ENCODE assay signal across 7 cellular contexts in the genomic region with DNA sequence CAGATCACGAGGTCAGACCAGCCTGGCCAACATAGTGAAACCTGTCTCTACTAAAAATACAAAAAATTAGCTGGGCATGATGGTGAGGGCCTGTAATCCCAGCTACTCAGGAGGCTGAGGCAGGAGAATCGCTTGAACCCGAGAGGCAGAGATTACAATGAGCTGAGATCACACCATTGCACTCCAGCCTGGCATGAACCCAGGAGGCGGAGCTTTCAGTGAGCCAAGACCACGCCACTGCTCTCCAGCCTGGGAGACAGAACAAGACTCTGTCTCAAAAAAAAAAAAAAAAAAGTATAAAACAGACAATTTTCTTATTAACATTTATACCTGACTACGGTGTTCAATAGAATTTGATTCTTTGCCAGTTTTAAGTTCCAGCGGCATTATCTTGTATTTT. TPM values are rescaled to one million over a fixed set of nuclear protein-coding genes. Genes with fewer than 3 reads are reported as not detected.
A peak's percentile ranks its signal among the peaks of the same experiment; 100 is the strongest.
DNase-seq lines count a peak whose midpoint lies in the region; ATAC-seq, FAIRE-seq and TF ChIP-seq lines count a peak whose summit lies in the region.
"Not testable (repeated sequence)": the region's sequence is repeated elsewhere in the genome, so short reads cannot be mapped to it uniquely, and the experiment has no call there.

No MANE protein-coding gene starts in this region.

- H3K4me1 ChIP-seq in right cardiac atrium (ENCODE audit: control insufficient read depth, insufficient read depth, low read length); ovary (ENCODE audit: insufficient read depth): not testable (repeated sequence)

- FAIRE-seq in RCC 7860 (lab: Jason Lieb, UNC) = not testable (repeated sequence)

- CTCF ChIA-PET in MCF 10A (lab: Yijun Ruan, JAX) = interaction anchor here (0.7 kb wide), 1 partner anchor 9 kb away, joined by 3 read pairs; no protein-coding TSS in a partner anchor

- not testable (repeated sequence) for H3K27me3 Mint-ChIP-seq in MCF 10A (ENCODE audit: insufficient read depth, unreplicated experiment)

- ATAC-seq in right cardiac atrium = not testable (repeated sequence)

- not testable (repeated sequence) for H3K9me3 ChIP-seq in right cardiac atrium (ENCODE audit: control insufficient read depth, low read length); ovary

- not testable (repeated sequence) for TF ChIP-seq CTCF in MCF 10A (IDR thresholded peaks at IDR 0.05; ENCODE audit: unreplicated experiment); fibroblast of the aortic adventitia (IDR thresholded peaks at IDR 0.05; ENCODE audit: insufficient read depth, low read length); ovary (IDR thresholded peaks at IDR 0.05)

- POLR2A ChIA-PET in MCF 10A (lab: Yijun Ruan, JAX) = not testable (repeated sequence)

- not testable (repeated sequence) for BruUV-seq in MCF 10A (replicated peaks; lab: Mats Ljungman, UMichigan)

- not testable (repeated sequence) for TF ChIP-seq EP300 in ovary (IDR thresholded peaks at IDR 0.05)

- H3K9me3 Mint-ChIP-seq in MCF 10A (ENCODE audit: unreplicated experiment) = not testable (repeated sequence)

- H3K36me3 Mint-ChIP-seq in MCF 10A (ENCODE audit: insufficient read depth, unreplicated experiment) = peaks cover 17% of the 10 kb centered on the region

- TF ChIP-seq POLR2A in ovary (IDR thresholded peaks at IDR 0.05) = not testable (repeated sequence)

- not testable (repeated sequence) for H3K27ac ChIP-seq in right cardiac atrium (ENCODE audit: low read length); ovary

- not testable (repeated sequence) for H3K4me3 Mint-ChIP-seq in MCF 10A (ENCODE audit: unreplicated experiment)

- H3K4me3 ChIP-seq in fibroblast of the aortic adventitia (ENCODE audit: low read depth, low read length); right cardiac atrium (ENCODE audit: low read length); ovary: not testable (repeated sequence)

- not testable (repeated sequence) for H3K27me3 ChIP-seq in right cardiac atrium (ENCODE audit: control insufficient read depth, insufficient read depth); ovary

- not testable (repeated sequence) for H3K36me3 ChIP-seq in ovary

- H3K27ac Mint-ChIP-seq in MCF 10A (ENCODE audit: low read depth, unreplicated experiment) = not testable (repeated sequence)

- DNase-seq in DMS53 (lab: John Stamatoyannopoulos, UW) (peak; percentile 24), HUDEP-2 (lab: John Stamatoyannopoulos, UW; ENCODE audit: unreplicated experiment in 76 of 76) (peak in 40 of 76 experiments; percentile 1 to 47 (median 17)), RCC 7860 (ENCODE audit: low spot score) (peak; percentile 39), MCF 10A (ENCODE audit: unreplicated experiment) (peak; percentile 66), fibroblast of the aortic adventitia (ENCODE audit: low read depth) (peak; percentile 45), right cardiac atrium (peak; percentile 63 to 84 (median 75)), ovary (peak in 3 of 5 donors; percentile 23 to 45 (median 35))

- WGBS in right cardiac atrium = 53% methylated on average over 7 of the region's 7 CpGs
- 60 to 72% (median 71%) methylated on average over 7 of the region's 7 CpGs for WGBS in ovary, 3 donors

- intact Hi-C loops in MCF 10A (cut with micrococcal nuclease); right cardiac atrium (cut with DNase I); ovary (cut with DNase I): not testable (repeated sequence)

- not testable (repeated sequence) for H3K4me1 Mint-ChIP-seq in MCF 10A (ENCODE audit: insufficient read depth, unreplicated experiment)

RNA-seq across cellular contexts. Expression of gene DNA2, which starts 22.1 kb away (rescaled TPM):
- total RNA-seq in MCF 10A (2022) = 2.6 and 6.9 TPM in 2 replicates
- total RNA-seq in fibroblast of the aortic adventitia (ENCODE audit: low replicate concordance) = 10.0 and 15.2 TPM in 2 replicates
- total RNA-seq in right cardiac atrium = 1 to 10 TPM; 1.8 to 3.8 (median 2.5) TPM
- 0.97 TPM for polyA plus RNA-seq in right cardiac atrium
- 1 to 10 TPM; 1.6 to 3.8 (median 3.3) TPM for total RNA-seq in ovary
- 1 to 10 TPM; 1.0 to 1.9 TPM for polyA plus RNA-seq in ovary

RNA-seq across cellular contexts. Expression of gene RUFY2, which starts 42.6 kb away (rescaled TPM):
- 25.9 and 32.0 TPM in 2 replicates for total RNA-seq in MCF 10A (2022)
- 37.3 and 53.7 TPM in 2 replicates for total RNA-seq in fibroblast of the aortic adventitia (ENCODE audit: low replicate concordance)
- 10 to 100 TPM in 2 of 4 donors, 1 to 10 TPM in 2; 9.3 to 11.7 (median 10.5) TPM for total RNA-seq in right cardiac atrium
- 4.6 TPM for polyA plus RNA-seq in right cardiac atrium
- total RNA-seq in ovary = 10 to 100 TPM; 21.1 to 36.4 (median 29.8) TPM
- polyA plus RNA-seq in ovary = 10 to 100 TPM; 11.1 to 18.3 TPM

Comparison
In these comparisons a context has a peak if more than half of its experiments do, and no peak if none do; other contexts are left out.
1. DNase-seq: peak in every context shown above with its lines; median percentile 75 in right cardiac atrium; 66 in MCF 10A; 45 in fibroblast of the aortic adventitia; 39 in RCC 7860; 35 in ovary; 24 in DMS53; 17 in HUDEP-2.